In genomic region chr3:118495243-118495642, GRCh38 we compare ENCODE assay signal across 17 cellular contexts.
"Had no signal": no experiment of that assay in that cellular context is flagged by ENCODE, and none has a peak within 500 bp of the region (broad histone marks: within the 10 kb centered on the region; RNA-seq: fewer than 3 reads in every experiment).

No MANE protein-coding gene starts in this region.

- H3K4me1 Mint-ChIP-seq: stimulated activated effector memory CD8-positive, alpha-beta T cell treated with anti-CD3 and anti-CD28 coated beads, Interleukin-12 subunit alpha, Interleukin-12 subunit beta, amount 100 ng/mL, for 72 hours had no signal

- H3K36me3 ChIP-seq: esophagus muscularis mucosa, left lung, thoracic aorta, WERI-Rb-1 had no signal

- ATAC-seq: activated CD8-positive, alpha-beta T cell treated with anti-CD3 and anti-CD28 coated beads for 36 hours; activated naive CD4-positive, alpha-beta T cell treated with anti-CD3 and anti-CD28 coated beads, Interleukin-2, amount 50 U/mL, for 72 hours; left lung; stimulated activated effector memory CD8-positive, alpha-beta T cell treated with anti-CD3 and anti-CD28 coated beads, Interleukin-12 subunit alpha, Interleukin-12 subunit beta, amount 100 ng/mL, for 72 hours had no signal

- H3K4me1 ChIP-seq: left lung, parathyroid adenoma had no signal

- H3K36me3 Mint-ChIP-seq: stimulated activated effector memory CD8-positive, alpha-beta T cell treated with anti-CD3 and anti-CD28 coated beads, Interleukin-12 subunit alpha, Interleukin-12 subunit beta, amount 100 ng/mL, for 72 hours had no signal

- H3K9me3 ChIP-seq: esophagus muscularis mucosa, thoracic aorta had no signal

- H3K4me3 ChIP-seq: esophagus muscularis mucosa, left lung, thoracic aorta had no signal

- H3K4me3 Mint-ChIP-seq: activated CD8-positive, alpha-beta T cell treated with anti-CD3 and anti-CD28 coated beads for 36 hours; stimulated activated effector memory CD8-positive, alpha-beta T cell treated with anti-CD3 and anti-CD28 coated beads, Interleukin-12 subunit alpha, Interleukin-12 subunit beta, amount 100 ng/mL, for 72 hours had no signal

- H3K27ac Mint-ChIP-seq: activated CD8-positive, alpha-beta T cell treated with anti-CD3 and anti-CD28 coated beads for 36 hours; activated naive CD4-positive, alpha-beta T cell treated with anti-CD3 and anti-CD28 coated beads, Interleukin-2, amount 50 U/mL, for 72 hours; stimulated activated effector memory CD8-positive, alpha-beta T cell treated with anti-CD3 and anti-CD28 coated beads, Interleukin-12 subunit alpha, Interleukin-12 subunit beta, amount 100 ng/mL, for 72 hours had no signal

- FAIRE-seq: colon, endometrium, kidney had no signal

- H3K27ac ChIP-seq: esophagus muscularis mucosa, left lung, parathyroid adenoma, thoracic aorta, WERI-Rb-1 had no signal

- H3K27me3 ChIP-seq: esophagus muscularis mucosa, left lung had no signal

- H3K27me3 Mint-ChIP-seq: activated CD8-positive, alpha-beta T cell treated with anti-CD3 and anti-CD28 coated beads for 36 hours had no signal

- DNase-seq: activated CD8-positive, alpha-beta T cell treated with anti-CD3 and anti-CD28 coated beads for 36 hours; activated gamma-delta T cell; activated T-cell treated with anti-CD3 and anti-CD28 coated beads, Interleukin-2, amount 50 U/mL, for 48 hours; hippocampal formation; kidney; left lung; mammary epithelial cell; stimulated activated CD4-positive, alpha-beta T cell treated with anti-CD3 and anti-CD28 coated beads, Interleukin-12 subunit alpha, Interleukin-12 subunit beta, amount 100 ng/mL, for 4 hours; stimulated activated CD4-positive, alpha-beta T cell treated with anti-CD3 and anti-CD28 coated beads, Interleukin-2, amount 100 ng/mL, for 24 hours; WERI-Rb-1 had no signal
